In the genomic region with DNA sequence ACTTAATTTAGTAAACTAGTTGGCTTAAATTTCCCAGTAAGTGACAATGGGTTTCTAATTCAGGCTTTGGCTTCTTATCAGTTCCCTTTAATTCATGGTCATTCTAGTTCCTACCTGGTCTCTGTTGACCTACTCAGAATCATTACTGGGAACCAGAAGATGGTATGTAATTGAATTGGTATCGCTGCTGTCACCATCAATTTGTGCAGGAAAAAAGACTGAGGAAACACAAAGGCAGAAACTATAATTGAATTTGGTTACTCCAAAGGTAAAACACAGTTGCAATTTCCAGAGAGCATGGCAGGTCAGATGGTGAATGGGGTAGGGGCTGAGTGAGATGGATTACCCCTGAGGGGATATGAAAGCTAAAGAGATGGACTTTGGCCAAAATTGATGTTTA, we compare ENCODE assay signal across 30 cellular contexts.
"Had no signal": no experiment of that assay in that cellular context is flagged by ENCODE, and none has a peak within 500 bp of the region (broad histone marks: within the 10 kb centered on the region; RNA-seq: fewer than 3 reads in every experiment).

No MANE protein-coding gene starts in this region.

- H3K27me3 ChIP-seq: body of pancreas, esophagus muscularis mucosa, foreskin keratinocyte, gastrocnemius medialis, heart left ventricle had no signal

- H3K9me3 ChIP-seq: body of pancreas, esophagus muscularis mucosa, gastrocnemius medialis, heart left ventricle had no signal

- DNase-seq: activated CD4-positive, alpha-beta memory T cell treated with anti-CD3 and anti-CD28 coated beads, Interleukin-2, amount 10 ng/mL, durations not matched to agents 7 days and 5 days; activated CD4-positive, alpha-beta T cell treated with anti-CD3 and anti-CD28 coated beads for 1 hour; activated CD4-positive, alpha-beta T cell treated with anti-CD3 and anti-CD28 coated beads for 4 hours; activated CD4-positive, alpha-beta T cell treated with anti-CD3 and anti-CD28 coated beads, Interleukin-2, amount 10 ng/mL, durations not matched to agents 7 days and 5 days; activated CD4-positive, alpha-beta T cell treated with anti-CD3 and anti-CD28 coated beads, Interleukin-2, amount 50 U/mL, for 4 hours; activated CD8-positive, alpha-beta memory T cell treated with anti-CD3 and anti-CD28 coated beads, Interleukin-2, amount 50 U/mL, for 48 hours; activated gamma-delta T cell; activated naive CD4-positive, alpha-beta T cell; activated naive CD4-positive, alpha-beta T cell treated with anti-CD3 and anti-CD28 coated beads, Interleukin-2, amount 10 ng/mL, durations not matched to agents 7 days and 5 days; activated naive CD8-positive, alpha-beta T cell treated with anti-CD3 and anti-CD28 coated beads, Interleukin-2, amount 10 ng/mL, durations not matched to agents 7 days and 5 days; activated T-cell treated with anti-CD3 and anti-CD28 coated beads for 4 hours; activated T-cell treated with anti-CD3 and anti-CD28 coated beads, Interleukin-2, amount 50 U/mL, for 24 hours; activated T-cell treated with anti-CD3 and anti-CD28 coated beads, Interleukin-2, amount 50 U/mL, for 72 hours; anterior cingulate cortex; body of pancreas; caudate nucleus; cortex of kidney; dermis blood vessel endothelial cell; effector CD4-positive, alpha-beta T cell; effector memory CD8-positive, alpha-beta T cell; erythroblast; foreskin keratinocyte; gastrocnemius medialis; glutamatergic neuron; heart left ventricle; T-helper 17 cell; T1000 had no signal

- ATAC-seq: activated naive CD4-positive, alpha-beta T cell treated with anti-CD3 and anti-CD28 coated beads, Interleukin-2, amount 50 U/mL, for 72 hours; activated T-cell treated with anti-CD3 and anti-CD28 coated beads, Interleukin-2, amount 50 U/mL, for 72 hours; body of pancreas; effector memory CD8-positive, alpha-beta T cell; foreskin keratinocyte; gastrocnemius medialis; heart left ventricle; T-helper 17 cell; WTC11 had no signal

- H3K4me1 ChIP-seq: body of pancreas, esophagus muscularis mucosa, foreskin keratinocyte, gastrocnemius medialis had no signal

- H3K36me3 ChIP-seq: esophagus muscularis mucosa, gastrocnemius medialis, heart left ventricle had no signal

- H3K27ac ChIP-seq: body of pancreas, esophagus muscularis mucosa, foreskin keratinocyte, gastrocnemius medialis, heart left ventricle had no signal

- H3K4me3 ChIP-seq: body of pancreas, esophagus muscularis mucosa, gastrocnemius medialis, heart left ventricle had no signal
